ENCODE assay signal across 18 cellular contexts in the genomic region with DNA sequence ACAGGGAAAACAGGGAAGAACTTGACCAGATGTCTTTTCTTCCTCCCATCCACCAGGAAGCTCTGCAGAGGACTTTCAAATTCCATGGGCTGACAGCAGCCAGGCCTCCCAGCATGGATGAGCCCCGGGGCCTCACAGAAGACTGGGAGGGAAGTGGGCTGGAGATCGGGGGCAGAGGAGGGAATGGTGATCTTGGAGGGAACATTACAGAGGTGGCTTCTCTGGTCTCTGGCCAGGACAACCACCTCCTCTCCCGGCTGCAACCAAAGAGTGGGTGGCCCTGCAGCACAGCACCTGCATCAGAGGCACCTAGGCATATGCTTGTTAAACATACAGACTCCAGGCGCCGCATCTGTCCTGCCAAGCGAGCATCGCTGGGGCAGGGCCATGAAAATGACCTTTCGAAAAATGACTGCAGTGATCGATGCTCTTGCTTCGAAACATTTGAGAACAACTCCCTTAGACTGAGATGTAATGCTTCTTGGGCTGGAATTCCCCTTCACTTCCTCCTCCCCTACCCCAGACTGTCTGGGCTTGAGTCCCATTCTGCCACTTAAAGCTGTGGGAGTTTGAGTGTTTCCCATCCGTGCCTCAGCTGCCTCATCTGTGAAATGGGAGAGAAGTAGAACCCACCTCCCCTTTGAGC.
A peak's percentile ranks its signal among the peaks of the same experiment; 100 is the strongest.
DNase-seq lines count a peak whose midpoint lies in the region; ATAC-seq and TF ChIP-seq lines count a peak whose summit lies in the region.
"Had no signal": no experiment of that assay in that cellular context is flagged by ENCODE, and none has a peak within 500 bp of the region (broad histone marks: within the 10 kb centered on the region; RNA-seq: fewer than 3 reads in every experiment).

No MANE protein-coding gene starts in this region.

- no peak overlapping the region for H2BK15ac ChIP-seq in H9 (ENCODE audit: low read depth, low read length)

- H3K14ac ChIP-seq in H9 (ENCODE audit: insufficient read depth, low read length), result no peak overlapping the region

- H2BK120ac ChIP-seq in H9 (ENCODE audit: low read depth, low read length, poor library complexity, severe bottlenecking), result no peak overlapping the region

- no peak overlapping the region for H3K4me2 ChIP-seq in H9 (ENCODE audit: insufficient read depth, insufficient read length, low read length)

- ATAC-seq in effector memory CD8-positive, alpha-beta T cell (replicated peaks), result peak; percentile 32
- ATAC-seq in GM21723 (IDR thresholded peaks at IDR 0.05; ENCODE audit: unreplicated experiment), result no peak
- no peak for ATAC-seq in esophagus mucosa

- no peak overlapping the region for H3K18ac ChIP-seq in H9 (ENCODE audit: insufficient read length, low read depth, low read length)

- H3K36me3 Mint-ChIP-seq in H9 (ENCODE audit: insufficient read depth in 1 of 3, low read depth in 3 of 3), result no peaks in the 10 kb centered on the region
- H3K36me3 Mint-ChIP-seq in effector memory CD8-positive, alpha-beta T cell (ENCODE audit: insufficient read depth), result no peaks in the 10 kb centered on the region
- no peaks in the 10 kb centered on the region for H3K36me3 Mint-ChIP-seq in activated CD4-positive, alpha-beta memory T cell treated with anti-CD3 and anti-CD28 coated beads for 36 hours
- H3K36me3 Mint-ChIP-seq: activated naive CD8-positive, alpha-beta T cell treated with anti-CD3 and anti-CD28 coated beads for 36 hours had no signal

- no peak overlapping the region for H2AK5ac ChIP-seq in H9 (ENCODE audit: insufficient read length, low read length)

- H3K9ac ChIP-seq in H9 (ENCODE audit: extremely low read depth, insufficient read length, low read length), result no peak overlapping the region

- H3K4me1 ChIP-seq in H9 (ENCODE audit: insufficient read depth, low read length), result peaks cover 10% of the 10 kb centered on the region; the same call in 1 of the 2 replicates
- H3K4me1 ChIP-seq: breast epithelium, SJCRH30 had no signal

- H3K79me1 ChIP-seq in H9 (ENCODE audit: insufficient read depth, low read depth, low read length, poor library complexity, severe bottlenecking), result no peaks in the 10 kb centered on the region

- no peaks in the 10 kb centered on the region for H4K20me1 ChIP-seq in H9 (ENCODE audit: control insufficient read depth, insufficient read depth, insufficient read length)

- H2BK5ac ChIP-seq in H9 (ENCODE audit: insufficient read length, low read length), result no peak overlapping the region

- no peak overlapping the region for H4K8ac ChIP-seq in H9 (replicated peaks; ENCODE audit: insufficient read length, low read depth, low read length)

- no peak overlapping the region for H3K27ac Mint-ChIP-seq in H9
- H3K27ac Mint-ChIP-seq in effector memory CD8-positive, alpha-beta T cell, result no peak overlapping the region
- H3K27ac Mint-ChIP-seq in activated CD4-positive, alpha-beta memory T cell treated with anti-CD3 and anti-CD28 coated beads for 36 hours, result no peak overlapping the region
- H3K27ac Mint-ChIP-seq: activated naive CD8-positive, alpha-beta T cell treated with anti-CD3 and anti-CD28 coated beads for 36 hours had no signal

- H3K9me3 ChIP-seq in H9 (ENCODE audit: control insufficient read depth, low read depth, low read length), result no peaks in the 10 kb centered on the region
- H3K9me3 ChIP-seq: breast epithelium, SJCRH30 had no signal

- H3T11ph ChIP-seq in H9 (ENCODE audit: low read length), result no peak overlapping the region

- WGBS in H9 (ENCODE audit: extremely low coverage, insufficient read length, low lambda C conversion rate), result no CpG with 5 or more reads among the region's 11 CpGs

- H3K27ac ChIP-seq in H9 (ENCODE audit: insufficient read length, low read depth, low read length), result no peak overlapping the region
- H3K27ac ChIP-seq: breast epithelium, SJCRH30 had no signal

- H2AFZ ChIP-seq in H9 (ENCODE audit: low read length), result no peak overlapping the region

- H3K4me1 Mint-ChIP-seq in H9, result peaks cover 71 to 74% of the 10 kb centered on the region in 2 experiments
- H3K4me1 Mint-ChIP-seq in effector memory CD8-positive, alpha-beta T cell (ENCODE audit: low read depth in 2 of 2), result peaks cover 11 to 20% of the 10 kb centered on the region in 2 donors
- peaks cover 29% of the 10 kb centered on the region for H3K4me1 Mint-ChIP-seq in activated CD4-positive, alpha-beta memory T cell treated with anti-CD3 and anti-CD28 coated beads for 36 hours (ENCODE audit: low read depth)

- no peak overlapping the region for H2BK12ac ChIP-seq in H9 (ENCODE audit: insufficient read length, low read depth, low read length)

- no peaks in the 10 kb centered on the region; a peak in 1 of 5 replicates for H3K9me3 Mint-ChIP-seq in H9
- no peaks in the 10 kb centered on the region for H3K9me3 Mint-ChIP-seq in effector memory CD8-positive, alpha-beta T cell
- H3K9me3 Mint-ChIP-seq in activated CD4-positive, alpha-beta memory T cell treated with anti-CD3 and anti-CD28 coated beads for 36 hours, result no peaks in the 10 kb centered on the region
- H3K9me3 Mint-ChIP-seq: activated naive CD8-positive, alpha-beta T cell treated with anti-CD3 and anti-CD28 coated beads for 36 hours had no signal

- no peak overlapping the region for H2BK20ac ChIP-seq in H9 (ENCODE audit: low read depth, low read length, poor library complexity, severe bottlenecking)

- no peak for TF ChIP-seq CTCF in H9 (conservative IDR thresholded peaks at IDR 0.05)

- no peaks in the 10 kb centered on the region for H3K79me2 ChIP-seq in H9 (ENCODE audit: insufficient read depth, low read length)

- no peak overlapping the region for H3K4ac ChIP-seq in H9 (ENCODE audit: low read depth, low read length)

- peaks cover 57% of the 10 kb centered on the region for H3K27me3 Mint-ChIP-seq in H9 (ENCODE audit: low read depth)
- peaks cover 73 to 91% of the 10 kb centered on the region in 2 donors for H3K27me3 Mint-ChIP-seq in effector memory CD8-positive, alpha-beta T cell
- H3K27me3 Mint-ChIP-seq in activated CD4-positive, alpha-beta memory T cell treated with anti-CD3 and anti-CD28 coated beads for 36 hours, result peaks cover 65% of the 10 kb centered on the region

- intact Hi-C loops in activated CD4-positive, alpha-beta memory T cell treated with anti-CD3 and anti-CD28 coated beads for 36 hours (cut with micrococcal nuclease), result no loop called here

- H4K91ac ChIP-seq in H9 (ENCODE audit: insufficient read length, low read depth, low read length), result no peak overlapping the region

- H3K23ac ChIP-seq in H9 (ENCODE audit: insufficient read length, low read depth, low read length), result no peak overlapping the region

- H3K4me3 Mint-ChIP-seq in H9, result no peak overlapping the region; a peak in 1 of 5 replicates
- no peak overlapping the region for H3K4me3 Mint-ChIP-seq in effector memory CD8-positive, alpha-beta T cell
- no peak overlapping the region for H3K4me3 Mint-ChIP-seq in activated CD4-positive, alpha-beta memory T cell treated with anti-CD3 and anti-CD28 coated beads for 36 hours
- H3K4me3 Mint-ChIP-seq: activated naive CD8-positive, alpha-beta T cell treated with anti-CD3 and anti-CD28 coated beads for 36 hours had no signal

- no peak overlapping the region for H4K5ac ChIP-seq in H9 (ENCODE audit: insufficient read length, low read depth, low read length)

- POLR2A ChIA-PET in activated CD4-positive, alpha-beta memory T cell treated with anti-CD3 and anti-CD28 coated beads for 36 hours (lab: Charles Lee), result no interaction called here

- H3K27me3 ChIP-seq in H9 (ENCODE audit: insufficient read depth, low read length), result no peaks in the 10 kb centered on the region; the same call in 1 of the 2 replicates

- DNase-seq in D341Med (ENCODE audit: low spot score) (peak; percentile 12), H9 (peak; percentile 26), retina (peak; percentile 25), cerebellar cortex (ENCODE audit: low spot score) (no peak)
- DNase-seq in effector memory CD8-positive, alpha-beta T cell, result no peak
- DNase-seq in activated CD4-positive, alpha-beta memory T cell treated with anti-CD3 and anti-CD28 coated beads for 36 hours, result no peak
- DNase-seq: activated CD4-positive, alpha-beta T cell treated with anti-CD3 and anti-CD28 coated beads for 1 hour; activated naive CD8-positive, alpha-beta T cell treated with anti-CD3 and anti-CD28 coated beads for 36 hours; AML-193; effector CD4-positive, alpha-beta T cell; midbrain; NCI-H1105; NCI-H526 treated with DMSO at 0.1 percent for 48 hours; SJCRH30; T-helper 9 cell had no signal

- H3K23me2 ChIP-seq in H9 (ENCODE audit: insufficient read length, low read depth, low read length, poor library complexity, severe bottlenecking), result peaks cover 3% of the 10 kb centered on the region

- no peak overlapping the region for H3K56ac ChIP-seq in H9 (ENCODE audit: insufficient read length, low read depth, low read length)

- CTCF ChIA-PET in activated CD4-positive, alpha-beta memory T cell treated with anti-CD3 and anti-CD28 coated beads for 36 hours (lab: Charles Lee), result interaction anchor here (1.9 kb wide), 1 partner anchor 81 kb away, joined by 9 read pairs; no protein-coding TSS in a partner anchor

Comparison
In these comparisons a context has a peak if more than half of its experiments do, and no peak if none do; other contexts are left out.
1. DNase-seq: peak in D341Med (single experiment), H9 (single experiment) and retina (single experiment); none in effector memory CD8-positive, alpha-beta T cell (0 of 3), activated CD4-positive, alpha-beta memory T cell treated with anti-CD3 and anti-CD28 coated beads for 36 hours (single experiment) and cerebellar cortex (single experiment).